19 cellular contexts compared by ENCODE assay signal in genomic region chr4:169122405-169122804, GRCh38.
"Had no signal": no experiment of that assay in that cellular context is flagged by ENCODE, and none has a peak within 500 bp of the region (broad histone marks: within the 10 kb centered on the region; RNA-seq: fewer than 3 reads in every experiment).

No MANE protein-coding gene starts in this region.

- H3K9me3 Mint-ChIP-seq: dendritic cell treated with granulocyte-macrophage colony-stimulating factor and Interleukin-4, amounts not matched to agents 40 ng/mL and 50 ng/mL, for 4 days; effector memory CD8-positive, alpha-beta T cell; naive thymus-derived CD8-positive, alpha-beta T cell; stimulated activated naive B cell treated with anti-CD40 and anti-IgM and Interleukin-4, amounts not matched to agents 10 μg/mL and 1 μg/mL and 100 μg/mL, for 72 hours; stimulated activated naive CD8-positive, alpha-beta T cell treated with anti-CD3 and anti-CD28 coated beads, Interleukin-15, amount 100 ng/mL, for 72 hours had no signal

- H3K4me1 ChIP-seq: heart left ventricle, testis had no signal

- H3K27me3 ChIP-seq: heart left ventricle, testis, tibial nerve had no signal

- H3K4me1 Mint-ChIP-seq: naive thymus-derived CD8-positive, alpha-beta T cell; stimulated activated naive B cell treated with anti-CD40 and anti-IgM and Interleukin-4, amounts not matched to agents 10 μg/mL and 1 μg/mL and 100 μg/mL, for 72 hours; stimulated activated naive CD8-positive, alpha-beta T cell treated with anti-CD3 and anti-CD28 coated beads, Interleukin-15, amount 100 ng/mL, for 72 hours had no signal

- FAIRE-seq: colon, frontal cortex had no signal

- H3K27ac ChIP-seq: heart left ventricle, testis, tibial nerve had no signal

- H3K9me3 ChIP-seq: heart left ventricle, mucosa of descending colon, testis, tibial nerve had no signal

- H3K36me3 Mint-ChIP-seq: naive thymus-derived CD8-positive, alpha-beta T cell; stimulated activated naive B cell treated with anti-CD40 and anti-IgM and Interleukin-4, amounts not matched to agents 10 μg/mL and 1 μg/mL and 100 μg/mL, for 72 hours had no signal

- H3K27ac Mint-ChIP-seq: dendritic cell treated with granulocyte-macrophage colony-stimulating factor and Interleukin-4, amounts not matched to agents 40 ng/mL and 50 ng/mL, for 4 days; effector memory CD8-positive, alpha-beta T cell; naive thymus-derived CD8-positive, alpha-beta T cell; stimulated activated naive B cell treated with anti-CD40 and anti-IgM and Interleukin-4, amounts not matched to agents 10 μg/mL and 1 μg/mL and 100 μg/mL, for 72 hours; stimulated activated naive CD8-positive, alpha-beta T cell treated with anti-CD3 and anti-CD28 coated beads, Interleukin-15, amount 100 ng/mL, for 72 hours had no signal

- DNase-seq: cerebellar nuclear complex; effector memory CD8-positive, alpha-beta T cell; erythroblast; heart left ventricle; hippocampal formation; mucosa of descending colon; naive thymus-derived CD8-positive, alpha-beta T cell; occipital lobe; stimulated activated CD4-positive, alpha-beta T cell treated with anti-CD3 and anti-CD28 coated beads, Interleukin-2, amount 100 ng/mL, for 24 hours; stimulated activated CD4-positive, alpha-beta T cell treated with anti-CD3 and anti-CD28 coated beads, Interleukin-4, amount 100 ng/mL, for 4 hours; stimulated activated naive B cell treated with anti-CD40 and anti-IgM and Interleukin-4, amounts not matched to agents 10 μg/mL and 1 μg/mL and 100 μg/mL, for 72 hours; stimulated activated naive CD8-positive, alpha-beta T cell treated with anti-CD3 and anti-CD28 coated beads, Interleukin-15, amount 100 ng/mL, for 72 hours; testis had no signal

- H3K27me3 Mint-ChIP-seq: dendritic cell treated with granulocyte-macrophage colony-stimulating factor and Interleukin-4, amounts not matched to agents 40 ng/mL and 50 ng/mL, for 4 days; stimulated activated naive B cell treated with anti-CD40 and anti-IgM and Interleukin-4, amounts not matched to agents 10 μg/mL and 1 μg/mL and 100 μg/mL, for 72 hours; stimulated activated naive CD8-positive, alpha-beta T cell treated with anti-CD3 and anti-CD28 coated beads, Interleukin-15, amount 100 ng/mL, for 72 hours had no signal

- H3K4me3 Mint-ChIP-seq: dendritic cell treated with granulocyte-macrophage colony-stimulating factor and Interleukin-4, amounts not matched to agents 40 ng/mL and 50 ng/mL, for 4 days; effector memory CD8-positive, alpha-beta T cell; naive thymus-derived CD8-positive, alpha-beta T cell; stimulated activated naive B cell treated with anti-CD40 and anti-IgM and Interleukin-4, amounts not matched to agents 10 μg/mL and 1 μg/mL and 100 μg/mL, for 72 hours; stimulated activated naive CD8-positive, alpha-beta T cell treated with anti-CD3 and anti-CD28 coated beads, Interleukin-15, amount 100 ng/mL, for 72 hours had no signal

- ATAC-seq: effector memory CD8-positive, alpha-beta T cell; heart left ventricle; left lobe of liver; mucosa of descending colon; naive thymus-derived CD8-positive, alpha-beta T cell; sciatic nerve; stimulated activated naive B cell treated with anti-CD40 and anti-IgM and Interleukin-4, amounts not matched to agents 10 μg/mL and 1 μg/mL and 100 μg/mL, for 72 hours; stimulated activated naive CD8-positive, alpha-beta T cell treated with anti-CD3 and anti-CD28 coated beads, Interleukin-15, amount 100 ng/mL, for 72 hours had no signal

- H3K4me3 ChIP-seq: heart left ventricle, mucosa of descending colon, testis, tibial nerve had no signal
